Comparison of ENCODE assay signal across 13 cellular contexts in the genomic region with DNA sequence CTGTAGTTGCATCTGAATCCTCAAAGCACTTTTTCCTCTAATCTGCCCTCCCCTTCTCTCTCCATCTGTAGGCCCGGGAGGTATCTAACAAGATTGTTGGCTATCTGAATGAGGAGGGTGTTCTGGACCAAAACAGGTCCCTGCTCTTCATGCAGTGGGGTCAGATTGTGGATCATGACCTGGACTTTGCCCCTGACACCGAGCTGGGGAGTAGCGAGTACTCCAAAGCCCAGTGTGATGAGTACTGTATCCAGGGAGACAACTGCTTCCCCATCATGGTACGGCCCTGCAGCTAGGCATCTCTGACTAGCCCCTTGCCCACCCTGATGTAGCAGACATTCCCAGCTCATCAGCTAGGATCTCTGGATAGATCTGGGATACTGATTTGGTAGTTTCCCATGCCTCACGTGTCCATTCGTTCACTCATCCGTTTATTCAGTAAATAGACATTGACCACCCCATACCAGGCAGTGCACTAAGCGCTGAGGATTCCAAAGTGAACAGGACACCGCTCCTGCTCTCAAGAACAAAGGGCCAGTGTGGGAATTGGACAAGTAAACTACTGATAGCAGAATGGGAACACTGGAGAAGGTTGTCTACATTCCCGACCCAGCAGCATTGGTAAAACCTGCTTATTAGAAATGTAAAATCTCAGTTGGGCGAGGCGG. TPM values are rescaled to one million over a fixed set of nuclear protein-coding genes. Genes with fewer than 3 reads are reported as not detected.
DNase-seq lines count a peak whose midpoint lies in the region; ATAC-seq and TF ChIP-seq lines count a peak whose summit lies in the region.
"Had no signal": no experiment of that assay in that cellular context is flagged by ENCODE, and none has a peak within 500 bp of the region (broad histone marks: within the 10 kb centered on the region; RNA-seq: fewer than 3 reads in every experiment).

No MANE protein-coding gene starts in this region.

- H3K27me3 Mint-ChIP-seq in immature natural killer cell (ENCODE audit: low read depth in 3 of 3) = peaks cover 0 to 5% (median 5%) of the 10 kb centered on the region in 3 donors
- H3K27me3 Mint-ChIP-seq in stimulated activated memory B cell treated with anti-CD40 and anti-IgM and Interleukin-4, amounts not matched to agents 10 μg/mL and 1 μg/mL and 100 μg/mL, for 72 hours = peaks cover 17% of the 10 kb centered on the region

- no peaks in the 10 kb centered on the region for H3K36me3 Mint-ChIP-seq in immature natural killer cell
- no peaks in the 10 kb centered on the region for H3K36me3 Mint-ChIP-seq in stimulated activated memory B cell treated with anti-CD40 and anti-IgM and Interleukin-4, amounts not matched to agents 10 μg/mL and 1 μg/mL and 100 μg/mL, for 72 hours
- H3K36me3 Mint-ChIP-seq: mesothelial cell of epicardium had no signal

- H3K27ac Mint-ChIP-seq in immature natural killer cell = no peak overlapping the region
- H3K27ac Mint-ChIP-seq in stimulated activated memory B cell treated with anti-CD40 and anti-IgM and Interleukin-4, amounts not matched to agents 10 μg/mL and 1 μg/mL and 100 μg/mL, for 72 hours = no peak overlapping the region
- H3K27ac Mint-ChIP-seq: mesothelial cell of epicardium had no signal

- H3F3A ChIP-seq in SU-DHL-6 (ENCODE audit: insufficient read depth) (no peaks in the 10 kb centered on the region), PC-9 (ENCODE audit: insufficient read depth, low read depth) (no peaks in the 10 kb centered on the region)

- H3K4me2 ChIP-seq in SU-DHL-6 (ENCODE audit: low read depth, low read length, poor library complexity, severe bottlenecking) (no peak overlapping the region), PC-9 (no peak overlapping the region)

- H3K9me3 Mint-ChIP-seq in immature natural killer cell = no peaks in the 10 kb centered on the region
- H3K9me3 Mint-ChIP-seq in stimulated activated memory B cell treated with anti-CD40 and anti-IgM and Interleukin-4, amounts not matched to agents 10 μg/mL and 1 μg/mL and 100 μg/mL, for 72 hours = no peaks in the 10 kb centered on the region
- H3K9me3 Mint-ChIP-seq: mesothelial cell of epicardium had no signal

- no peaks in the 10 kb centered on the region for H3K36me3 ChIP-seq in right atrium auricular region
- no peaks in the 10 kb centered on the region for H3K36me3 ChIP-seq in left ventricle myocardium inferior
- no peaks in the 10 kb centered on the region for H3K36me3 ChIP-seq in SU-DHL-6 (ENCODE audit: low read length)
- no peaks in the 10 kb centered on the region for H3K36me3 ChIP-seq in PC-9 (ENCODE audit: low read depth)
- H3K36me3 ChIP-seq: spleen, suprapubic skin had no signal

- intact Hi-C loops in left ventricle myocardium inferior (cut with micrococcal nuclease) (no loop called here), PC-9 (cut with micrococcal nuclease; ENCODE audit: unreplicated experiment) (loop anchor here (1.0 kb wide), 1 partner anchor 197 kb away; no protein-coding TSS in a partner anchor)

- H3K4me1 ChIP-seq in right atrium auricular region = peaks cover 0 to 11% of the 10 kb centered on the region in 2 donors
- H3K4me1 ChIP-seq in left ventricle myocardium inferior = peaks cover 10% of the 10 kb centered on the region
- H3K4me1 ChIP-seq in PC-9 (replicated peaks; ENCODE audit: insufficient read depth) = no peaks in the 10 kb centered on the region

- no peak overlapping the region for H3K4me3 ChIP-seq in right atrium auricular region
- no peak overlapping the region for H3K4me3 ChIP-seq in left ventricle myocardium inferior
- H3K4me3 ChIP-seq in SU-DHL-6 (ENCODE audit: insufficient read depth, low read length, poor library complexity, severe bottlenecking) = no peak overlapping the region
- no peak overlapping the region for H3K4me3 ChIP-seq in PC-9

- H3K27me3 ChIP-seq in right atrium auricular region (peaks cover 0 to 4% of the 10 kb centered on the region in 2 donors), left ventricle myocardium inferior (ENCODE audit: low read depth) (peaks cover 98% of the 10 kb centered on the region), SU-DHL-6 (ENCODE audit: low read length) (no peaks in the 10 kb centered on the region), PC-9 (ENCODE audit: insufficient read depth, low read depth) (peaks cover 88% of the 10 kb centered on the region)

- BruUV-seq in PC-9 (replicated peaks; lab: Mats Ljungman, UMichigan) = no TSS peak

- POLR2A ChIA-PET in PC-9 (lab: Charles Lee; ENCODE audit: unreplicated experiment) = no interaction called here

- H3K79me2 ChIP-seq in SU-DHL-6 (ENCODE audit: insufficient read depth, low read length) = no peaks in the 10 kb centered on the region
- no peaks in the 10 kb centered on the region for H3K79me2 ChIP-seq in PC-9 (ENCODE audit: low read depth)

- TF ChIP-seq CTCF in right atrium auricular region (IDR thresholded peaks at IDR 0.05) = no peak
- TF ChIP-seq CTCF in left ventricle myocardium inferior (IDR thresholded peaks at IDR 0.05; ENCODE audit: borderline replicate concordance) = no peak
- no peak for TF ChIP-seq CTCF in SU-DHL-6 (IDR thresholded peaks at IDR 0.05; ENCODE audit: insufficient read depth, low read length, poor library complexity, severe bottlenecking)
- no peak for TF ChIP-seq CTCF in PC-9 (conservative IDR thresholded peaks at IDR 0.05)

- DNase-seq in right atrium auricular region (ENCODE audit: low spot score) (peak; percentile 49), left ventricle myocardium inferior (no peak), immature natural killer cell (no peak), NCI-H146 (lab: John Stamatoyannopoulos, UW) (no peak), PC-9 (no peak)

- no peak for ATAC-seq in GM21717 (IDR thresholded peaks at IDR 0.05; ENCODE audit: unreplicated experiment)
- no peak for ATAC-seq in stimulated activated memory B cell treated with anti-CD40 and anti-IgM and Interleukin-4, amounts not matched to agents 10 μg/mL and 1 μg/mL and 100 μg/mL, for 72 hours

- no peak overlapping the region for H3K27ac ChIP-seq in right atrium auricular region
- H3K27ac ChIP-seq in left ventricle myocardium inferior (replicated peaks) = no peak overlapping the region
- no peak overlapping the region for H3K27ac ChIP-seq in SU-DHL-6 (ENCODE audit: low read depth, low read length)
- H3K27ac ChIP-seq in PC-9 = no peak overlapping the region
- H3K27ac ChIP-seq: suprapubic skin had no signal

- H4K20me1 ChIP-seq in SU-DHL-6 (ENCODE audit: low read depth, low read length) (no peaks in the 10 kb centered on the region), PC-9 (ENCODE audit: insufficient read depth) (no peaks in the 10 kb centered on the region)

- peak overlapping the region; percentile 27 to 77 (median 51) for H3K4me3 Mint-ChIP-seq in immature natural killer cell
- H3K4me3 Mint-ChIP-seq in stimulated activated memory B cell treated with anti-CD40 and anti-IgM and Interleukin-4, amounts not matched to agents 10 μg/mL and 1 μg/mL and 100 μg/mL, for 72 hours = no peak overlapping the region

- CTCF ChIA-PET in PC-9 (lab: Charles Lee) = interaction anchor here (0.6 to 0.7 kb wide), 4 partner anchors 31 to 734 kb away, joined by 3 to 4 read pairs (median 3); no protein-coding TSS in a partner anchor

- peaks cover 20 to 29% of the 10 kb centered on the region in 2 donors for H3K4me1 Mint-ChIP-seq in immature natural killer cell
- peaks cover 14% of the 10 kb centered on the region for H3K4me1 Mint-ChIP-seq in stimulated activated memory B cell treated with anti-CD40 and anti-IgM and Interleukin-4, amounts not matched to agents 10 μg/mL and 1 μg/mL and 100 μg/mL, for 72 hours

- H3K9me2 ChIP-seq in SU-DHL-6 (replicated peaks; ENCODE audit: insufficient read depth, low read length) (no peaks in the 10 kb centered on the region), PC-9 (ENCODE audit: insufficient read depth) (no peaks in the 10 kb centered on the region)

- no peak overlapping the region for H3K9ac ChIP-seq in SU-DHL-6 (ENCODE audit: low read length)

- no peaks in the 10 kb centered on the region for H3K9me3 ChIP-seq in right atrium auricular region
- H3K9me3 ChIP-seq in left ventricle myocardium inferior (replicated peaks) = no peaks in the 10 kb centered on the region
- H3K9me3 ChIP-seq in SU-DHL-6 (ENCODE audit: insufficient read depth, low read length) = no peaks in the 10 kb centered on the region
- H3K9me3 ChIP-seq in PC-9 (ENCODE audit: insufficient read depth, low read depth) = no peaks in the 10 kb centered on the region
- H3K9me3 ChIP-seq: spleen, suprapubic skin had no signal

- peak overlapping the region; percentile 92 for H2AFZ ChIP-seq in SU-DHL-6 (ENCODE audit: low read depth, low read length, severe bottlenecking)
- no peak overlapping the region for H2AFZ ChIP-seq in PC-9

RNA-seq across cellular contexts. Expression of a gene that starts 12.1 kb away (rescaled TPM):
- total RNA-seq in right atrium auricular region (not detected), left ventricle myocardium inferior (not detected), PC-9 (2021) (not detected in 2 replicates)
- under 1 TPM in 2 of 3 donors, not detected in 1; 0.09 to 0.22 TPM for polyA plus RNA-seq in immature natural killer cell
- total RNA-seq: LHCN-M2, spleen had no signal

RNA-seq across cellular contexts. Expression of a gene that starts 30.3 kb away (rescaled TPM):
- total RNA-seq in right atrium auricular region = under 1 TPM; 0.12 to 0.30 TPM
- total RNA-seq in left ventricle myocardium inferior = 0.05 TPM
- polyA plus RNA-seq in immature natural killer cell = not detected
- total RNA-seq in PC-9 (2021) = not detected in 2 replicates
- total RNA-seq: Daoy, LHCN-M2, mesothelial cell of epicardium, suprapubic skin had no signal

RNA-seq across cellular contexts. Expression of a gene that starts 31.4 kb away (rescaled TPM):
- total RNA-seq in right atrium auricular region (1 to 10 TPM; 4.8 to 6.4 TPM), left ventricle myocardium inferior (10.8 TPM), PC-9 (2021) (28.6 and 30.1 TPM in 2 replicates)
- polyA plus RNA-seq in immature natural killer cell = 1 to 10 TPM; 1.6 to 7.9 (median 6.4) TPM

RNA-seq across cellular contexts. Expression of a gene that starts 58.0 kb away (rescaled TPM):
- total RNA-seq in right atrium auricular region (not detected), left ventricle myocardium inferior (not detected), PC-9 (2021) (not detected in 2 replicates)
- not detected for polyA plus RNA-seq in immature natural killer cell
- total RNA-seq: Daoy, LHCN-M2, mesothelial cell of epicardium had no signal
